21 cellular contexts compared by ENCODE assay signal in the genomic region with DNA sequence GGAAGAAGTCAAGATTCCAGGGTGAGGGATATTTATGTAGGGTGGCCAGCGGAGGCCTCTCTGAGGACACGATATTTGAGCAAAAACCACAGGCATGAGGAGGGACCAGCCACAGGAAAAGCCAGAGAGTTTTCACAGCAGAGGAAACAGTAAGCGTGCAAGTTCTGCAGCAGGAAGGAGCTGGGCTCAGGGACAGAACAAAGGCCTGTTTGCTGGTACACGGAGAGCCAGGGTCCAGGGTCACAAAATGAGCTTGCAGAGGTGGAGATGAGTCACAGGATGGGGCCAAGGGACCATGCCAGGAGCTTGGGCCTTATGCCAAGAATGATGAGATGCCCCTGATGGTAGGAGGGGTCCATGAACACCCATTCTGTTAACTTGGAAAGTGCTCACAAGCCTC.
DNase-seq lines count a peak whose midpoint lies in the region; ATAC-seq and TF ChIP-seq lines count a peak whose summit lies in the region.
"Had no signal": no experiment of that assay in that cellular context is flagged by ENCODE, and none has a peak within 500 bp of the region (broad histone marks: within the 10 kb centered on the region; RNA-seq: fewer than 3 reads in every experiment).

No MANE protein-coding gene starts in this region.

- no peak overlapping the region for H3K4me3 Mint-ChIP-seq in osteocyte (ENCODE audit: unreplicated experiment)
- H3K4me3 Mint-ChIP-seq: activated CD4-positive, alpha-beta T cell treated with anti-CD3 and anti-CD28 coated beads, Interleukin-2, amount 10 ng/mL, durations not matched to agents 24 days and 14 days; CD8-positive, alpha-beta T cell had no signal

- H3K9me3 Mint-ChIP-seq in osteocyte (ENCODE audit: unreplicated experiment), result peaks cover 4% of the 10 kb centered on the region
- H3K9me3 Mint-ChIP-seq: activated CD4-positive, alpha-beta T cell treated with anti-CD3 and anti-CD28 coated beads, Interleukin-2, amount 10 ng/mL, durations not matched to agents 24 days and 14 days; CD8-positive, alpha-beta T cell had no signal

- H3K36me3 Mint-ChIP-seq in osteocyte (ENCODE audit: unreplicated experiment), result peaks cover 15% of the 10 kb centered on the region
- H3K36me3 Mint-ChIP-seq: CD8-positive, alpha-beta T cell had no signal

- peaks cover 49% of the 10 kb centered on the region for H3K4me1 Mint-ChIP-seq in osteocyte (ENCODE audit: unreplicated experiment)
- H3K4me1 Mint-ChIP-seq: activated CD4-positive, alpha-beta T cell treated with anti-CD3 and anti-CD28 coated beads, Interleukin-2, amount 10 ng/mL, durations not matched to agents 24 days and 14 days had no signal

- H3K9me3 ChIP-seq in SJCRH30 (replicated peaks), result no peaks in the 10 kb centered on the region
- H3K9me3 ChIP-seq: transverse colon had no signal

- peak overlapping the region; percentile 19; the same call in 1 of the 2 replicates for H3K27ac ChIP-seq in SJCRH30
- H3K27ac ChIP-seq: parathyroid adenoma, transverse colon had no signal

- peak overlapping the region; percentile 59 for H3K27ac Mint-ChIP-seq in osteocyte (ENCODE audit: unreplicated experiment)
- H3K27ac Mint-ChIP-seq: activated CD4-positive, alpha-beta T cell treated with anti-CD3 and anti-CD28 coated beads, Interleukin-2, amount 10 ng/mL, durations not matched to agents 24 days and 14 days; CD8-positive, alpha-beta T cell had no signal

- no peaks in the 10 kb centered on the region for H3K27me3 ChIP-seq in SJCRH30
- H3K27me3 ChIP-seq: transverse colon had no signal

- DNase-seq in EH (ENCODE audit: low read depth) (peak; percentile 4), SJCRH30 (peak; percentile 68 to 75), dermis microvascular lymphatic vessel endothelial cell (ENCODE audit: low read depth in 2 of 2) (peak; percentile 55 to 92), osteocyte (ENCODE audit: extremely low spot score, unreplicated experiment) (no peak), SK-N-DZ (ENCODE audit: low spot score) (no peak), T1000 (lab: John Stamatoyannopoulos, UW) (no peak), COLO829 (ENCODE audit: low spot score) (no peak)
- DNase-seq: activated CD4-positive, alpha-beta T cell treated with anti-CD3 and anti-CD28 coated beads, Interleukin-2, amount 10 ng/mL, durations not matched to agents 24 days and 14 days; activated CD8-positive, alpha-beta memory T cell treated with anti-CD3 and anti-CD28 coated beads, Interleukin-2, amount 50 U/mL, for 48 hours; activated gamma-delta T cell treated with Interleukin-2 at 50 U/mL for 16 hours; amniotic stem cell; CD8-positive, alpha-beta T cell; GOT3; hippocampal formation; NCI-H226; RPMI8226; stimulated activated naive CD8-positive, alpha-beta T cell treated with anti-CD3 and anti-CD28 coated beads, Interleukin-15, Interleukin-2, amounts not matched to agents 100 U/mL and 50 U/mL, for 24 hours; transverse colon had no signal

- no peak for ATAC-seq in HG03354 (IDR thresholded peaks at IDR 0.05; ENCODE audit: poor library complexity, severe bottlenecking, unreplicated experiment)
- ATAC-seq: CD8-positive, alpha-beta T cell; stimulated activated naive CD8-positive, alpha-beta T cell treated with anti-CD3 and anti-CD28 coated beads, Interleukin-15, Interleukin-2, amounts not matched to agents 100 U/mL and 50 U/mL, for 24 hours had no signal

- no peaks in the 10 kb centered on the region for H3K36me3 ChIP-seq in SJCRH30
- H3K36me3 ChIP-seq: transverse colon had no signal

- H3K27me3 Mint-ChIP-seq in osteocyte (ENCODE audit: unreplicated experiment), result no peaks in the 10 kb centered on the region

- H3K4me1 ChIP-seq in SJCRH30, result peaks cover 40% of the 10 kb centered on the region
- H3K4me1 ChIP-seq: parathyroid adenoma, transverse colon had no signal

- no peak for TF ChIP-seq CTCF in osteocyte (IDR thresholded peaks at IDR 0.05)

- H3K4me3 ChIP-seq in SJCRH30, result no peak overlapping the region
- H3K4me3 ChIP-seq: lung, transverse colon had no signal

Comparison
In these comparisons a context has a peak if more than half of its experiments do, and no peak if none do; other contexts are left out.
1. DNase-seq: peak in EH (single experiment), SJCRH30 (2 of 2) and dermis microvascular lymphatic vessel endothelial cell (2 of 2); none in osteocyte (single experiment), SK-N-DZ (single experiment), T1000 (single experiment) and COLO829 (single experiment).